Comparison of ENCODE assay signal across 8 cellular contexts in the genomic region with DNA sequence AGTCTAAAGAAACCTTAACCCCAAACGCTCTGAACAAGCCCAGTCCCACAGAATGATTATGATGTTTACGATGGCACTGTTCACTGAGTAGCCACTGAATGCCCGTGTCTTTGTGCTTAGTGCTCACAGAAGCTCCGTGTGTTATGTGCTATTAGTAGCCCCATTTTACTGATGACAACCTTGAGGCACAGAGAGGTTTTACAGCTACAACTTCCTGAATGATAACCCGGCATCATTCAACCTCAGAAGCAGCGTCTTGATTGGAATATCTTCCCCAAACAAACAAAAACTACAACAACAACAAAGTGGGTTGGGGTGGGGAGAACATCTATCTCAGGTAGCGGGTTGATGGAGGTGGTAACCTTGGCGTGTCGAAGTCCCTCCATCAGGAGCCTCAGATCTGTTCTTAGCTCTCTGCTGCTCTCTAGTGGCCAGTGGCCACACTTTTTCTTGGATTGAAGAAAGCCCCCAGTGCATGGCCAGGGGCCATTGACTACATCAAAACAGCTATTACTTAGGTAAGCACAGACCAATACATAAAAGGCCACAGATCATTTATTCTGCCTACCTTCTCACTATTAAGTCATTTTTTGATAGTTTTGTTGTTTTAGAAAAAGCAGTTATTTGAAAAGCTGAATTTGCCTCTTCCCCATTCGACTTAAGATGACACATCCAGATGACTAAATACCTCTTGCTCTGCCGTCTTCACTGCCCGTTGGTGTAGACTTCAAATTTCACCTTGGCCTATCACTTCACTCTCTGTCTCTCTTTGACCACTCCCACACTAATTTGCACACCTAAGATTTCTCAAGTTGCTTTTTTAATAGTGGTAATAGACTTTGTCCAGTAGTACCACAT.
DNase-seq lines count a peak whose midpoint lies in the region; TF ChIP-seq lines count a peak whose summit lies in the region.

No MANE protein-coding gene starts in this region.

- H3K36me3 ChIP-seq in esophagus squamous epithelium, result no peaks in the 10 kb centered on the region

- no peak overlapping the region for H3K4me3 Mint-ChIP-seq in HFFc6

- TF ChIP-seq POLR2A in esophagus squamous epithelium (IDR thresholded peaks at IDR 0.05), result no peak

- intact Hi-C loops in esophagus squamous epithelium (cut with DNase I), result no loop called here

- DNase-seq in AG04450 (ENCODE audit: low read depth, low spot score), result peak; percentile 3
- no peak for DNase-seq in HFFc6
- DNase-seq in NCI-H1092 treated with DMSO at 0.1 percent for 48 hours (lab: John Stamatoyannopoulos, UW), result peak; percentile 2
- DNase-seq in esophagus squamous epithelium (lab: John Stamatoyannopoulos, UW), result no peak
- DNase-seq in non-pigmented ciliary epithelial cell (ENCODE audit: low read depth), result peak; percentile 4
- no peak for DNase-seq in T-helper 9 cell

- CTCF ChIA-PET in AG04450 (lab: Charles Lee), result interaction anchor here (0.7 to 3.7 kb wide), 32 partner anchors 9 to 839 kb away, joined by 3 to 25 read pairs (median 4); no protein-coding TSS in a partner anchor

- no peaks in the 10 kb centered on the region for H3K4me1 ChIP-seq in esophagus squamous epithelium

- no peaks in the 10 kb centered on the region for H3K27me3 Mint-ChIP-seq in HFFc6 (ENCODE audit: insufficient read depth)

- no peak overlapping the region for H3K4me3 ChIP-seq in AG04450 (ENCODE audit: low read depth, low read length)
- no peak overlapping the region for H3K4me3 ChIP-seq in WI38 (ENCODE audit: low read depth, low read length)
- no peak overlapping the region for H3K4me3 ChIP-seq in esophagus squamous epithelium

- no peaks in the 10 kb centered on the region for H3K27me3 ChIP-seq in AG04450 (ENCODE audit: control insufficient read depth, insufficient read depth, low read length)
- no peaks in the 10 kb centered on the region for H3K27me3 ChIP-seq in esophagus squamous epithelium

- WGBS in esophagus squamous epithelium, 2 donors, result 44 to 54% methylated on average over 12 of the region's 12 CpGs

- peaks cover under 1% of the 10 kb centered on the region; the same call in 1 of the 2 replicates for H3K9me3 ChIP-seq in AG04450 (ENCODE audit: control insufficient read depth, insufficient read depth, low read length)
- peaks cover 0 to 5% (median 0%) of the 10 kb centered on the region in 3 donors for H3K9me3 ChIP-seq in esophagus squamous epithelium

- H3K27ac Mint-ChIP-seq in HFFc6, result no peak overlapping the region

- TF ChIP-seq CTCF in AG04450 (IDR thresholded peaks at IDR 0.05; ENCODE audit: low read depth, low read length) (peak; percentile 83), GM12872 (IDR thresholded peaks at IDR 0.05; ENCODE audit: insufficient read depth, low read depth, low read length) (peak; percentile 73), HFFc6 (IDR thresholded peaks at IDR 0.05) (peak; percentile 79), WI38 (IDR thresholded peaks at IDR 0.05; ENCODE audit: low read depth, low read length) (peak; percentile 75), esophagus squamous epithelium (IDR thresholded peaks at IDR 0.05) (peak; percentile 13 to 50 (median 29))

- H3K4me1 Mint-ChIP-seq in HFFc6 (ENCODE audit: low read depth), result no peaks in the 10 kb centered on the region

- no peak overlapping the region for H3K27ac ChIP-seq in AG04450 (ENCODE audit: low read depth, low read length)
- no peak overlapping the region for H3K27ac ChIP-seq in esophagus squamous epithelium

- POLR2A ChIA-PET in AG04450 (lab: Yijun Ruan, JAX), result no interaction called here

- peaks cover 17% of the 10 kb centered on the region for H3K9me3 Mint-ChIP-seq in HFFc6

- H3K36me3 Mint-ChIP-seq in HFFc6 (ENCODE audit: low read depth), result no peaks in the 10 kb centered on the region

Comparison
In these comparisons a context has a peak if more than half of its experiments do, and no peak if none do; other contexts are left out.
1. DNase-seq: peak in AG04450 (single experiment), NCI-H1092 treated with DMSO at 0.1 percent for 48 hours (single experiment) and non-pigmented ciliary epithelial cell (single experiment); none in HFFc6 (single experiment), esophagus squamous epithelium (single experiment) and T-helper 9 cell (single experiment).
2. CTCF ChIP-seq: peak in every context shown above with its lines; median percentile 83 in AG04450; 79 in HFFc6; 75 in WI38; 73 in GM12872; 29 in esophagus squamous epithelium.